Comparison of ENCODE assay signal across 15 cellular contexts in genomic region chr7:30613366-30614325, GRCh38. TPM values are rescaled to one million over a fixed set of nuclear protein-coding genes. Genes with fewer than 3 reads are reported as not detected.
DNase-seq lines count a peak whose midpoint lies in the region; ATAC-seq and TF ChIP-seq lines count a peak whose summit lies in the region.
"Had no signal": no experiment of that assay in that cellular context is flagged by ENCODE, and none has a peak within 500 bp of the region (broad histone marks: within the 10 kb centered on the region; RNA-seq: fewer than 3 reads in every experiment).

No MANE protein-coding gene starts in this region.

- H3K9me3 ChIP-seq in aorta (ENCODE audit: control insufficient read depth, low read length), result no peaks in the 10 kb centered on the region
- H3K9me3 ChIP-seq: psoas muscle had no signal

- no peaks in the 10 kb centered on the region for H3K4me1 ChIP-seq in aorta (ENCODE audit: control insufficient read depth in 1 of 2, insufficient read depth in 2 of 2, low read length in 2 of 2)
- H3K4me1 ChIP-seq: psoas muscle had no signal

- no peaks in the 10 kb centered on the region for H3K27me3 ChIP-seq in aorta (ENCODE audit: control insufficient read depth in 1 of 2, insufficient read depth in 2 of 2, low read length in 1 of 2)

- peaks cover 4 to 10% of the 10 kb centered on the region in 2 donors for H3K4me1 Mint-ChIP-seq in natural killer cell
- peaks cover 0 to 15% of the 10 kb centered on the region in 2 donors for H3K4me1 Mint-ChIP-seq in natural killer cell treated with Interleukin-12 subunit alpha and Interleukin-12 subunit beta and Interleukin-15 and Interleukin-18, amount 100 ng/mL, for 72 hours (ENCODE audit: low read depth in 2 of 2)
- peaks cover 35% of the 10 kb centered on the region for H3K4me1 Mint-ChIP-seq in activated T-helper 1 cell treated with anti-CD3 and anti-CD28 coated beads, Interleukin-12 subunit alpha, Interleukin-12 subunit beta, Interleukin-2, Interleukin-4 antibody, amounts not matched to agents 30 ng/mL and 10 ng/mL and 1 ng/mL, durations not matched to agents 14 hours and 24 hours and 36 hours (ENCODE audit: low read depth)
- H3K4me1 Mint-ChIP-seq: B cell had no signal

- H3K4me3 Mint-ChIP-seq in natural killer cell, result no peak overlapping the region
- H3K4me3 Mint-ChIP-seq in natural killer cell treated with Interleukin-12 subunit alpha and Interleukin-12 subunit beta and Interleukin-15 and Interleukin-18, amount 100 ng/mL, for 72 hours, result no peak overlapping the region
- no peak overlapping the region for H3K4me3 Mint-ChIP-seq in activated T-helper 1 cell treated with anti-CD3 and anti-CD28 coated beads, Interleukin-12 subunit alpha, Interleukin-12 subunit beta, Interleukin-2, Interleukin-4 antibody, amounts not matched to agents 30 ng/mL and 10 ng/mL and 1 ng/mL, durations not matched to agents 14 hours and 24 hours and 36 hours
- H3K4me3 Mint-ChIP-seq: B cell; central memory CD8-positive, alpha-beta T cell had no signal

- no peak overlapping the region for H3K4me3 ChIP-seq in fibroblast of the aortic adventitia (ENCODE audit: low read depth, low read length)
- H3K4me3 ChIP-seq in aorta (ENCODE audit: low read length in 2 of 2), result no peak overlapping the region
- H3K4me3 ChIP-seq: psoas muscle had no signal

- H3K27me3 Mint-ChIP-seq in natural killer cell (ENCODE audit: low read depth in 2 of 2), result no peaks in the 10 kb centered on the region
- H3K27me3 Mint-ChIP-seq in natural killer cell treated with Interleukin-12 subunit alpha and Interleukin-12 subunit beta and Interleukin-15 and Interleukin-18, amount 100 ng/mL, for 72 hours, result no peaks in the 10 kb centered on the region
- no peaks in the 10 kb centered on the region for H3K27me3 Mint-ChIP-seq in activated T-helper 1 cell treated with anti-CD3 and anti-CD28 coated beads, Interleukin-12 subunit alpha, Interleukin-12 subunit beta, Interleukin-2, Interleukin-4 antibody, amounts not matched to agents 30 ng/mL and 10 ng/mL and 1 ng/mL, durations not matched to agents 14 hours and 24 hours and 36 hours (ENCODE audit: insufficient read depth)
- H3K27me3 Mint-ChIP-seq: B cell; central memory CD8-positive, alpha-beta T cell had no signal

- peak overlapping the region; percentile 21 to 24 for H3K27ac Mint-ChIP-seq in natural killer cell
- peak overlapping the region in 1 of 2 donors; percentile 44 for H3K27ac Mint-ChIP-seq in natural killer cell treated with Interleukin-12 subunit alpha and Interleukin-12 subunit beta and Interleukin-15 and Interleukin-18, amount 100 ng/mL, for 72 hours
- H3K27ac Mint-ChIP-seq in activated T-helper 1 cell treated with anti-CD3 and anti-CD28 coated beads, Interleukin-12 subunit alpha, Interleukin-12 subunit beta, Interleukin-2, Interleukin-4 antibody, amounts not matched to agents 30 ng/mL and 10 ng/mL and 1 ng/mL, durations not matched to agents 14 hours and 24 hours and 36 hours, result peak overlapping the region; percentile 55
- H3K27ac Mint-ChIP-seq: B cell had no signal

- peaks cover 9% of the 10 kb centered on the region in 2 donors for H3K36me3 ChIP-seq in aorta (ENCODE audit: control insufficient read depth in 1 of 2, insufficient read depth in 2 of 2, low read length in 1 of 2)

- peaks cover 32% of the 10 kb centered on the region for H3K36me3 Mint-ChIP-seq in natural killer cell
- H3K36me3 Mint-ChIP-seq in natural killer cell treated with Interleukin-12 subunit alpha and Interleukin-12 subunit beta and Interleukin-15 and Interleukin-18, amount 100 ng/mL, for 72 hours, result peaks cover 51% of the 10 kb centered on the region
- H3K36me3 Mint-ChIP-seq in activated T-helper 1 cell treated with anti-CD3 and anti-CD28 coated beads, Interleukin-12 subunit alpha, Interleukin-12 subunit beta, Interleukin-2, Interleukin-4 antibody, amounts not matched to agents 30 ng/mL and 10 ng/mL and 1 ng/mL, durations not matched to agents 14 hours and 24 hours and 36 hours (ENCODE audit: low read depth), result peaks cover 67% of the 10 kb centered on the region

- 94 to 96% methylated on average over 4 of the region's 4 CpGs for WGBS in aorta, 2 donors

- DNase-seq in natural killer cell, result no peak
- DNase-seq in natural killer cell treated with Interleukin-12 subunit alpha and Interleukin-12 subunit beta and Interleukin-15 and Interleukin-18, amount 100 ng/mL, for 72 hours (ENCODE audit: low spot score), result no peak
- no peak for DNase-seq in activated T-helper 1 cell treated with anti-CD3 and anti-CD28 coated beads, Interleukin-12 subunit alpha, Interleukin-12 subunit beta, Interleukin-2, Interleukin-4 antibody, amounts not matched to agents 30 ng/mL and 10 ng/mL and 1 ng/mL, durations not matched to agents 14 hours and 24 hours and 36 hours (ENCODE audit: low spot score)
- DNase-seq in fibroblast of the aortic adventitia (ENCODE audit: low read depth), result peak; percentile 53
- no peak for DNase-seq in aorta
- no peak for DNase-seq in NCI-H2107 treated with DMSO at 0.1 percent for 48 hours (lab: John Stamatoyannopoulos, UW; ENCODE audit: unreplicated experiment)
- no peak for DNase-seq in D341Med (ENCODE audit: low spot score)
- DNase-seq: NCI-H187 treated with DMSO at 0.1 percent for 48 hours, NCI-H774, psoas muscle, SHP77 treated with DMSO at 0.1 percent for 48 hours had no signal

- intact Hi-C loops in natural killer cell (cut with micrococcal nuclease) (no loop called here), aorta (cut with DNase I) (no loop called here)
- intact Hi-C loops in activated T-helper 1 cell treated with anti-CD3 and anti-CD28 coated beads, Interleukin-12 subunit alpha, Interleukin-12 subunit beta, Interleukin-2, Interleukin-4 antibody, amounts not matched to agents 30 ng/mL and 10 ng/mL and 1 ng/mL, durations not matched to agents 14 hours and 24 hours and 36 hours (cut with micrococcal nuclease), result loop anchor here (2.0 kb wide), 1 partner anchor 13 kb away; no protein-coding TSS in a partner anchor

- no peak overlapping the region for H3K27ac ChIP-seq in aorta (ENCODE audit: low read depth in 1 of 2, low read length in 2 of 2)
- H3K27ac ChIP-seq: psoas muscle had no signal

- TF ChIP-seq CTCF in natural killer cell (IDR thresholded peaks at IDR 0.05) (no peak), fibroblast of the aortic adventitia (IDR thresholded peaks at IDR 0.05; ENCODE audit: insufficient read depth, low read length) (no peak)

- ATAC-seq in natural killer cell, result no peak
- ATAC-seq in natural killer cell treated with Interleukin-12 subunit alpha and Interleukin-12 subunit beta and Interleukin-15 and Interleukin-18, amount 100 ng/mL, for 72 hours, result no peak
- ATAC-seq in aorta (ENCODE audit: low FRiP score), result no peak
- no peak for ATAC-seq in GM19035 (IDR thresholded peaks at IDR 0.05; ENCODE audit: unreplicated experiment)
- ATAC-seq: esophagus mucosa, psoas muscle had no signal

- no peaks in the 10 kb centered on the region for H3K9me3 Mint-ChIP-seq in natural killer cell
- H3K9me3 Mint-ChIP-seq in natural killer cell treated with Interleukin-12 subunit alpha and Interleukin-12 subunit beta and Interleukin-15 and Interleukin-18, amount 100 ng/mL, for 72 hours, result no peaks in the 10 kb centered on the region
- no peaks in the 10 kb centered on the region for H3K9me3 Mint-ChIP-seq in activated T-helper 1 cell treated with anti-CD3 and anti-CD28 coated beads, Interleukin-12 subunit alpha, Interleukin-12 subunit beta, Interleukin-2, Interleukin-4 antibody, amounts not matched to agents 30 ng/mL and 10 ng/mL and 1 ng/mL, durations not matched to agents 14 hours and 24 hours and 36 hours
- H3K9me3 Mint-ChIP-seq: central memory CD8-positive, alpha-beta T cell had no signal

RNA-seq across cellular contexts. Expression of gene GARS1, which starts 19.0 kb away (rescaled TPM):
- total RNA-seq in natural killer cell (100 to 1,000 TPM in 1 of 3 donors, 10 to 100 TPM in 2; 80.2 to 107 (median 92.4) TPM), fibroblast of the aortic adventitia (ENCODE audit: low replicate concordance) (298 and 452 TPM in 2 replicates), aorta (10 to 100 TPM; 56.5 to 73.8 TPM)
- total RNA-seq in natural killer cell treated with Interleukin-12 subunit alpha and Interleukin-12 subunit beta and Interleukin-15 and Interleukin-18, amount 100 ng/mL, for 72 hours, result 100 to 1,000 TPM; 178 to 200 TPM
- total RNA-seq in activated T-helper 1 cell treated with anti-CD3 and anti-CD28 coated beads, Interleukin-12 subunit alpha, Interleukin-12 subunit beta, Interleukin-2, Interleukin-4 antibody, amounts not matched to agents 30 ng/mL and 10 ng/mL and 1 ng/mL, durations not matched to agents 14 hours and 24 hours and 36 hours, result 234 and 250 TPM in 2 replicates
- 10 to 100 TPM; 33.2 to 37.7 TPM for polyA plus RNA-seq in aorta
